ENCODE assay signal across 1 cellular context in genomic region chr2:177164584-177165052, GRCh38.
TF ChIP-seq lines count a peak whose summit lies in the region.

No MANE protein-coding gene starts in this region.

TF ChIP-seq in HepG2, 621 proteins besides CTCF, POLR2A, EP300 and RAD21 (continued from another document and continues in another):
- TF ChIP-seq, protein P1, sequence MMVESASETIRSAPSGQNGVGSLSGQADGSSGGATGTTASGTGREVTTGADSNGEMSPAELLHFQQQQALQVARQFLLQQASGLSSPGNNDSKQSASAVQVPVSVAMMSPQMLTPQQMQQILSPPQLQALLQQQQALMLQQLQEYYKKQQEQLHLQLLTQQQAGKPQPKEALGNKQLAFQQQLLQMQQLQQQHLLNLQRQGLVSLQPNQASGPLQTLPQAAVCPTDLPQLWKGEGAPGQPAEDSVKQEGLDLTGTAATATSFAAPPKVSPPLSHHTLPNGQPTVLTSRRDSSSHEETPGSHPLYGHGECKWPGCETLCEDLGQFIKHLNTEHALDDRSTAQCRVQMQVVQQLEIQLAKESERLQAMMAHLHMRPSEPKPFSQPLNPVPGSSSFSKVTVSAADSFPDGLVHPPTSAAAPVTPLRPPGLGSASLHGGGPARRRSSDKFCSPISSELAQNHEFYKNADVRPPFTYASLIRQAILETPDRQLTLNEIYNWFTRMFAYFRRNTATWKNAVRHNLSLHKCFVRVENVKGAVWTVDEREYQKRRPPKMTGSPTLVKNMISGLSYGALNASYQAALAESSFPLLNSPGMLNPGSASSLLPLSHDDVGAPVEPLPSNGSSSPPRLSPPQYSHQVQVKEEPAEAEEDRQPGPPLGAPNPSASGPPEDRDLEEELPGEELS (CRISPR knock-in tag; IDR thresholded peaks at IDR 0.05): peak; percentile 66
- no peak for TF ChIP-seq HCFC1 (IDR thresholded peaks at IDR 0.05; ENCODE audit: low read depth, low read length)
- no peak for TF ChIP-seq EED (CRISPR knock-in tag; IDR thresholded peaks at IDR 0.05)
- TF ChIP-seq ZSCAN20 (CRISPR knock-in tag; IDR thresholded peaks at IDR 0.05; ENCODE audit: borderline replicate concordance): 0 out of 2 replicates have a peak, but pooled peaks have one; percentile 51
- TF ChIP-seq MED13 (CRISPR knock-in tag; IDR thresholded peaks at IDR 0.05): no peak
- TF ChIP-seq, protein P2, sequence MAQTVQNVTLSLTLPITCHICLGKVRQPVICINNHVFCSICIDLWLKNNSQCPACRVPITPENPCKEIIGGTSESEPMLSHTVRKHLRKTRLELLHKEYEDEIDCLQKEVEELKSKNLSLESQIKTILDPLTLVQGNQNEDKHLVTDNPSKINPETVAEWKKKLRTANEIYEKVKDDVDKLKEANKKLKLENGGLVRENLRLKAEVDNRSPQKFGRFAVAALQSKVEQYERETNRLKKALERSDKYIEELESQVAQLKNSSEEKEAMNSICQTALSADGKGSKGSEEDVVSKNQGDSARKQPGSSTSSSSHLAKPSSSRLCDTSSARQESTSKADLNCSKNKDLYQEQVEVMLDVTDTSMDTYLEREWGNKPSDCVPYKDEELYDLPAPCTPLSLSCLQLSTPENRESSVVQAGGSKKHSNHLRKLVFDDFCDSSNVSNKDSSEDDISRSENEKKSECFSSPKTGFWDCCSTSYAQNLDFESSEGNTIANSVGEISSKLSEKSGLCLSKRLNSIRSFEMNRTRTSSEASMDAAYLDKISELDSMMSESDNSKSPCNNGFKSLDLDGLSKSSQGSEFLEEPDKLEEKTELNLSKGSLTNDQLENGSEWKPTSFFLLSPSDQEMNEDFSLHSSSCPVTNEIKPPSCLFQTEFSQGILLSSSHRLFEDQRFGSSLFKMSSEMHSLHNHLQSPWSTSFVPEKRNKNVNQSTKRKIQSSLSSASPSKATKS (CRISPR knock-in tag; IDR thresholded peaks at IDR 0.05): no peak
- 0 out of 2 replicates have a peak, but pooled peaks have one; percentile 7 for TF ChIP-seq TAF1 (CRISPR knock-in tag; IDR thresholded peaks at IDR 0.05)
- no peak for TF ChIP-seq HNRNPUL1 (IDR thresholded peaks at IDR 0.05; ENCODE audit: low read depth, low read length)
- no peak for TF ChIP-seq ZFP90 (CRISPR knock-in tag; IDR thresholded peaks at IDR 0.05; ENCODE audit: borderline replicate concordance)
- peak; percentile 47; the same call in 1 of the 2 replicates for TF ChIP-seq SIX1 (CRISPR knock-in tag; IDR thresholded peaks at IDR 0.05; ENCODE audit: borderline replicate concordance)
- TF ChIP-seq TBP (CRISPR knock-in tag; IDR thresholded peaks at IDR 0.05): no peak
- TF ChIP-seq SKIL (CRISPR knock-in tag; IDR thresholded peaks at IDR 0.05; ENCODE audit: borderline replicate concordance): no peak
- no peak; the same call in 1 of the 2 replicates for TF ChIP-seq ZZZ3 (CRISPR knock-in tag; IDR thresholded peaks at IDR 0.05; ENCODE audit: borderline replicate concordance)
- TF ChIP-seq ZNF75D (CRISPR knock-in tag; IDR thresholded peaks at IDR 0.05; ENCODE audit: borderline replicate concordance): no peak
- no peak for TF ChIP-seq BATF2 (CRISPR knock-in tag; IDR thresholded peaks at IDR 0.05)
- no peak; the same call in 1 of the 2 replicates for TF ChIP-seq ZNF788 (CRISPR knock-in tag; IDR thresholded peaks at IDR 0.05; ENCODE audit: borderline replicate concordance)
- TF ChIP-seq TEAD3 (CRISPR knock-in tag; optimal IDR thresholded peaks at IDR 0.05; ENCODE audit: borderline replicate concordance): peak; percentile 72
- TF ChIP-seq, protein P3, sequence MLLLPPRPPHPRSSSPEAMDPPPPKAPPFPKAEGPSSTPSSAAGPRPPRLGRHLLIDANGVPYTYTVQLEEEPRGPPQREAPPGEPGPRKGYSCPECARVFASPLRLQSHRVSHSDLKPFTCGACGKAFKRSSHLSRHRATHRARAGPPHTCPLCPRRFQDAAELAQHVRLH (CRISPR knock-in tag; IDR thresholded peaks at IDR 0.05; ENCODE audit: borderline replicate concordance, low read depth): peak; percentile 87; the same call in 1 of the 2 replicates
- TF ChIP-seq TEAD2 (CRISPR knock-in tag; IDR thresholded peaks at IDR 0.05): no peak
- TF ChIP-seq ZNF121 (CRISPR knock-in tag; IDR thresholded peaks at IDR 0.05): no peak
- TF ChIP-seq ZNF335 (CRISPR knock-in tag; IDR thresholded peaks at IDR 0.05): no peak
- TF ChIP-seq, protein P4, sequence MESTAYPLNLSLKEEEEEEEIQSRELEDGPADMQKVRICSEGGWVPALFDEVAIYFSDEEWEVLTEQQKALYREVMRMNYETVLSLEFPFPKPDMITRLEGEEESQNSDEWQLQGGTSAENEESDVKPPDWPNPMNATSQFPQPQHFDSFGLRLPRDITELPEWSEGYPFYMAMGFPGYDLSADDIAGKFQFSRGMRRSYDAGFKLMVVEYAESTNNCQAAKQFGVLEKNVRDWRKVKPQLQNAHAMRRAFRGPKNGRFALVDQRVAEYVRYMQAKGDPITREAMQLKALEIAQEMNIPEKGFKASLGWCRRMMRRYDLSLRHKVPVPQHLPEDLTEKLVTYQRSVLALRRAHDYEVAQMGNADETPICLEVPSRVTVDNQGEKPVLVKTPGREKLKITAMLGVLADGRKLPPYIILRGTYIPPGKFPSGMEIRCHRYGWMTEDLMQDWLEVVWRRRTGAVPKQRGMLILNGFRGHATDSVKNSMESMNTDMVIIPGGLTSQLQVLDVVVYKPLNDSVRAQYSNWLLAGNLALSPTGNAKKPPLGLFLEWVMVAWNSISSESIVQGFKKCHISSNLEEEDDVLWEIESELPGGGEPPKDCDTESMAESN (CRISPR knock-in tag; conservative IDR thresholded peaks at IDR 0.05): 0 out of 2 replicates have a peak, but pooled peaks have one; percentile 38
- TF ChIP-seq, protein P5, sequence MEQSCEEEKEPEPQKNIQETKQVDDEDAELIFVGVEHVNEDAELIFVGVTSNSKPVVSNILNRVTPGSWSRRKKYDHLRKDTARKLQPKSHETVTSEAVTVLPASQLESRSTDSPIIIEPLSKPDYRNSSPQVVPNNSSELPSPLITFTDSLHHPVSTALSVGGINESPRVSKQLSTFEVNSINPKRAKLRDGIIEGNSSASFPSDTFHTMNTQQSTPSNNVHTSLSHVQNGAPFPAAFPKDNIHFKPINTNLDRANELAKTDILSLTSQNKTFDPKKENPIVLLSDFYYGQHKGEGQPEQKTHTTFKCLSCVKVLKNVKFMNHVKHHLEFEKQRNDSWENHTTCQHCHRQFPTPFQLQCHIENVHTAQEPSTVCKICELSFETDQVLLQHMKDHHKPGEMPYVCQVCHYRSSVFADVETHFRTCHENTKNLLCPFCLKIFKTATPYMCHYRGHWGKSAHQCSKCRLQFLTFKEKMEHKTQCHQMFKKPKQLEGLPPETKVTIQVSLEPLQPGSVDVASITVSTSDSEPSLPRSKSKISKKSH (CRISPR knock-in tag; IDR thresholded peaks at IDR 0.05; ENCODE audit: borderline replicate concordance): no peak
- 0 out of 2 replicates have a peak, but pooled peaks have one; percentile 75 for TF ChIP-seq NFKBIZ (CRISPR knock-in tag; IDR thresholded peaks at IDR 0.05)
- TF ChIP-seq, protein P6, sequence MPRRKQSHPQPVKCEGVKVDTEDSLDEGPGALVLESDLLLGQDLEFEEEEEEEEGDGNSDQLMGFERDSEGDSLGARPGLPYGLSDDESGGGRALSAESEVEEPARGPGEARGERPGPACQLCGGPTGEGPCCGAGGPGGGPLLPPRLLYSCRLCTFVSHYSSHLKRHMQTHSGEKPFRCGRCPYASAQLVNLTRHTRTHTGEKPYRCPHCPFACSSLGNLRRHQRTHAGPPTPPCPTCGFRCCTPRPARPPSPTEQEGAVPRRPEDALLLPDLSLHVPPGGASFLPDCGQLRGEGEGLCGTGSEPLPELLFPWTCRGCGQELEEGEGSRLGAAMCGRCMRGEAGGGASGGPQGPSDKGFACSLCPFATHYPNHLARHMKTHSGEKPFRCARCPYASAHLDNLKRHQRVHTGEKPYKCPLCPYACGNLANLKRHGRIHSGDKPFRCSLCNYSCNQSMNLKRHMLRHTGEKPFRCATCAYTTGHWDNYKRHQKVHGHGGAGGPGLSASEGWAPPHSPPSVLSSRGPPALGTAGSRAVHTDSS (CRISPR knock-in tag; conservative IDR thresholded peaks at IDR 0.05): no peak
- no peak for TF ChIP-seq NRL (CRISPR knock-in tag; IDR thresholded peaks at IDR 0.05; ENCODE audit: borderline replicate concordance)
- TF ChIP-seq ZBTB2 (CRISPR knock-in tag; IDR thresholded peaks at IDR 0.05; ENCODE audit: low read depth): no peak
- no peak for TF ChIP-seq ZMYM2 (CRISPR knock-in tag; IDR thresholded peaks at IDR 0.05)
- TF ChIP-seq REL (CRISPR knock-in tag; conservative IDR thresholded peaks at IDR 0.05): no peak
- peak; percentile 39; the same call in 1 of the 2 replicates for TF ChIP-seq ETV5 (CRISPR knock-in tag; IDR thresholded peaks at IDR 0.05; ENCODE audit: borderline replicate concordance)
- no peak for TF ChIP-seq HMGA1 (CRISPR knock-in tag; conservative IDR thresholded peaks at IDR 0.05)
- no peak; the same call in 1 of the 2 replicates for TF ChIP-seq ZBTB26 (CRISPR knock-in tag; IDR thresholded peaks at IDR 0.05; ENCODE audit: borderline replicate concordance)
- TF ChIP-seq GATAD1 (CRISPR knock-in tag; IDR thresholded peaks at IDR 0.05): peak; percentile 77
- no peak for TF ChIP-seq SNRNP70 (IDR thresholded peaks at IDR 0.05; ENCODE audit: low read depth, low read length)
- TF ChIP-seq PHF5A (CRISPR knock-in tag; IDR thresholded peaks at IDR 0.05; ENCODE audit: low read depth, unreplicated experiment): no peak
- TF ChIP-seq ZNF768 (CRISPR knock-in tag; IDR thresholded peaks at IDR 0.05): no peak
- TF ChIP-seq, protein P7, sequence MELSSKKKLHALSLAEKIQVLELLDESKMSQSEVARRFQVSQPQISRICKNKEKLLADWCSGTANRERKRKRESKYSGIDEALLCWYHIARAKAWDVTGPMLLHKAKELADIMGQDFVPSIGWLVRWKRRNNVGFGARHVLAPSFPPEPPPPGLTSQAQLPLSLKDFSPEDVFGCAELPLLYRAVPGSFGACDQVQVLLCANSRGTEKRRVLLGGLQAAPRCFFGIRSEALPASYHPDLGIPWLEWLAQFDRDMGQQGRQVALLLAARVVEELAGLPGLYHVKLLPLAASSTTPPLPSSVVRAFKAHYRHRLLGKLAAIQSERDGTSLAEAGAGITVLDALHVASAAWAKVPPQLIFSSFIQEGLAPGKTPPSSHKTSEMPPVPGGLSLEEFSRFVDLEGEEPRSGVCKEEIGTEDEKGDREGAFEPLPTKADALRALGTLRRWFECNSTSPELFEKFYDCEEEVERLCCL (CRISPR knock-in tag; IDR thresholded peaks at IDR 0.05; ENCODE audit: borderline replicate concordance): no peak
- TF ChIP-seq TARDBP (CRISPR knock-in tag; IDR thresholded peaks at IDR 0.05): no peak; the same call in 1 of the 2 replicates
- TF ChIP-seq RXRB (CRISPR knock-in tag; IDR thresholded peaks at IDR 0.05; ENCODE audit: borderline replicate concordance): peak; percentile 57
- peak; percentile 60; the same call in 1 of the 2 replicates for TF ChIP-seq FOXA3 (CRISPR knock-in tag; IDR thresholded peaks at IDR 0.05)
- peak; percentile 59 for TF ChIP-seq SAP130 (CRISPR knock-in tag; IDR thresholded peaks at IDR 0.05; ENCODE audit: low read depth)
- no peak for TF ChIP-seq CBX1 (IDR thresholded peaks at IDR 0.05; ENCODE audit: low read depth)
- TF ChIP-seq ARNTL (CRISPR knock-in tag; IDR thresholded peaks at IDR 0.05): no peak
- no peak for TF ChIP-seq ZNF672 (CRISPR knock-in tag; IDR thresholded peaks at IDR 0.05)
- TF ChIP-seq SP1 (IDR thresholded peaks at IDR 0.05): no peak
- 0 out of 2 replicates have a peak, but pooled peaks have one; percentile 31 for TF ChIP-seq SP1 (CRISPR knock-in tag; IDR thresholded peaks at IDR 0.05)
- peak; percentile 72 for TF ChIP-seq DMAP1 (CRISPR knock-in tag; IDR thresholded peaks at IDR 0.05)
- peak; percentile 76 for TF ChIP-seq THAP11 (CRISPR knock-in tag; IDR thresholded peaks at IDR 0.05)
- no peak for TF ChIP-seq NFKB2 (CRISPR knock-in tag; IDR thresholded peaks at IDR 0.05; ENCODE audit: borderline replicate concordance)
